In the genomic region with DNA sequence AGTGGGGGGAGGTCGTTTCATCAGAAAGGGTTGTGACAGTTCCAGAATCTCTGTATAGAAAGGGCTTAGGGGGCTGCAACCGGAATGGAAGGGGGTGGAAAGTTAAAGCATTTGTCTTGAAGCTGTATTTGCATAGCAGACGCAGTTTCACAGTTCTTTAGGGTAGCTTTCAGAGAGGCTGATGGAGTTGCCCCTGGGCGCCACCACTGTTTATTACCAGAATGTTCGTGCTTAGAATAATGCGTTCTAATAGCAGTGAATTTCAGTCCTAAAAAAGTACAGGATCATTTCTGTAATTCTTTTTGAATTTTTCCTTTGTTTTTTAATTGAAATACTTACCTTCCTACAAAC, we compare ENCODE assay signal across 10 cellular contexts. TPM values are rescaled to one million over a fixed set of nuclear protein-coding genes. Genes with fewer than 3 reads are reported as not detected.
DNase-seq lines count a peak whose midpoint lies in the region; ATAC-seq, FAIRE-seq and TF ChIP-seq lines count a peak whose summit lies in the region.
"Had no signal": no experiment of that assay in that cellular context is flagged by ENCODE, and none has a peak within 500 bp of the region (broad histone marks: within the 10 kb centered on the region; RNA-seq: fewer than 3 reads in every experiment).

No MANE protein-coding gene starts in this region.

- H3K4me3 ChIP-seq in A549, result peak overlapping the region; percentile 81
- peak overlapping the region; percentile 64 for H3K4me3 ChIP-seq in GM12865 (ENCODE audit: low read depth, low read length)
- peak overlapping the region; percentile 85 for H3K4me3 ChIP-seq in SJCRH30
- peak overlapping the region; percentile 88 for H3K4me3 ChIP-seq in fibroblast of the aortic adventitia (ENCODE audit: low read depth, low read length)

- no peaks in the 10 kb centered on the region for H3K27me3 ChIP-seq in SJCRH30

- TF ChIP-seq POLR2A in A549 (IDR thresholded peaks at IDR 0.05; ENCODE audit: low read length), result no peak

- TF ChIP-seq RAD21 in A549 (conservative IDR thresholded peaks at IDR 0.05 in 1 of 2, IDR thresholded peaks at IDR 0.05 in 1 of 2), result no peak

- intact Hi-C loops in left colon (cut with DNase I, micrococcal nuclease), result loop anchor here in 1 of 2 donors (10.0 kb wide), 1 partner anchor 325 kb away; no protein-coding TSS in a partner anchor

- DNase-seq in A549 (ENCODE audit: low read depth in 1 of 2, low spot score in 1 of 2) (no peak), GM12865 (ENCODE audit: low read depth) (peak; percentile 34), SJCRH30 (no peak), fibroblast of the aortic adventitia (ENCODE audit: low read depth) (no peak), NCI-H446 (lab: John Stamatoyannopoulos, UW) (no peak), KG1 (lab: John Stamatoyannopoulos, UW) (no peak), left colon (no peak), medulla oblongata (ENCODE audit: extremely low spot score) (no peak)

- peak overlapping the region; percentile 93 for H3K4me2 ChIP-seq in A549

- peak overlapping the region in 1 of 2 experiments; percentile 99; a peak in 3 of 6 replicates for H3K27ac ChIP-seq in A549
- no peak overlapping the region for H3K27ac ChIP-seq in SJCRH30
- H3K27ac ChIP-seq: neutrophil had no signal

- H3K36me3 ChIP-seq in SJCRH30, result peaks cover 39% of the 10 kb centered on the region

- no peaks in the 10 kb centered on the region for H3K9me3 ChIP-seq in A549
- no peaks in the 10 kb centered on the region for H3K9me3 ChIP-seq in SJCRH30 (replicated peaks)
- H3K9me3 ChIP-seq: neutrophil had no signal

- WGBS in A549 (ENCODE audit: missing lambda C conversion rate), result 47% methylated on average over 6 of the region's 6 CpGs

- CTCF ChIA-PET in A549 (lab: Yijun Ruan, JAX), result interaction anchor here (0.8 to 2.0 kb wide), 3 partner anchors 11 to 238 kb away, joined by 3 to 5 read pairs (median 4); no protein-coding TSS in a partner anchor

- no peak for FAIRE-seq in A549 (lab: Jason Lieb, UNC)

- no peak for ATAC-seq in A549
- ATAC-seq in left colon, result no peak
- ATAC-seq: esophagus mucosa had no signal

- POLR2A ChIA-PET in A549 (lab: Yijun Ruan, JAX), result no interaction called here

- H3K4me1 ChIP-seq in A549 (peaks cover 16% of the 10 kb centered on the region), SJCRH30 (no peaks in the 10 kb centered on the region)

- TF ChIP-seq CTCF in A549 (IDR thresholded peaks at IDR 0.05) (no peak), GM12865 (IDR thresholded peaks at IDR 0.05; ENCODE audit: insufficient read depth, low read depth, low read length, missing control alignments) (no peak), fibroblast of the aortic adventitia (IDR thresholded peaks at IDR 0.05; ENCODE audit: insufficient read depth, low read length) (no peak)

- no peak for TF ChIP-seq EP300 in A549 (IDR thresholded peaks at IDR 0.05)

TF ChIP-seq in A549, 52 proteins besides CTCF, POLR2A, EP300 and RAD21:
- TF ChIP-seq, protein P1, sequence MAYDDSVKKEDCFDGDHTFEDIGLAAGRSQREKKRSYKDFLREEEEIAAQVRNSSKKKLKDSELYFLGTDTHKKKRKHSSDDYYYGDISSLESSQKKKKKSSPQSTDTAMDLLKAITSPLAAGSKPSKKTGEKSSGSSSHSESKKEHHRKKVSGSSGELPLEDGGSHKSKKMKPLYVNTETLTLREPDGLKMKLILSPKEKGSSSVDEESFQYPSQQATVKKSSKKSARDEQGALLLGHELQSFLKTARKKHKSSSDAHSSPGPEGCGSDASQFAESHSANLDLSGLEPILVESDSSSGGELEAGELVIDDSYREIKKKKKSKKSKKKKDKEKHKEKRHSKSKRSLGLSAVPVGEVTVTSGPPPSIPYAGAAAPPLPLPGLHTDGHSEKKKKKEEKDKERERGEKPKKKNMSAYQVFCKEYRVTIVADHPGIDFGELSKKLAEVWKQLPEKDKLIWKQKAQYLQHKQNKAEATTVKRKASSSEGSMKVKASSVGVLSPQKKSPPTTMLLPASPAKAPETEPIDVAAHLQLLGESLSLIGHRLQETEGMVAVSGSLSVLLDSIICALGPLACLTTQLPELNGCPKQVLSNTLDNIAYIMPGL (CRISPR knock-in tag; IDR thresholded peaks at IDR 0.05; ENCODE audit: borderline replicate concordance), result no peak
- TF ChIP-seq HOXB5 (CRISPR knock-in tag; IDR thresholded peaks at IDR 0.05) (no peak), EHMT2 (IDR thresholded peaks at IDR 0.05; ENCODE audit: low read depth) (no peak)
- TF ChIP-seq, protein P2, sequence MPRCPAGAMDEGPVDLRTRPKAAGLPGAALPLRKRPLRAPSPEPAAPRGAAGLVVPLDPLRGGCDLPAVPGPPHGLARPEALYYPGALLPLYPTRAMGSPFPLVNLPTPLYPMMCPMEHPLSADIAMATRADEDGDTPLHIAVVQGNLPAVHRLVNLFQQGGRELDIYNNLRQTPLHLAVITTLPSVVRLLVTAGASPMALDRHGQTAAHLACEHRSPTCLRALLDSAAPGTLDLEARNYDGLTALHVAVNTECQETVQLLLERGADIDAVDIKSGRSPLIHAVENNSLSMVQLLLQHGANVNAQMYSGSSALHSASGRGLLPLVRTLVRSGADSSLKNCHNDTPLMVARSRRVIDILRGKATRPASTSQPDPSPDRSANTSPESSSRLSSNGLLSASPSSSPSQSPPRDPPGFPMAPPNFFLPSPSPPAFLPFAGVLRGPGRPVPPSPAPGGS (IDR thresholded peaks at IDR 0.05), result no peak

RNA-seq across cellular contexts. Expression of gene EXO1, which starts 1.3 kb away (rescaled TPM):
- polyA plus RNA-seq in A549 (2011; rRNA removed) (22.1 and 33.1 TPM in 2 replicates), A549 (2017; fragmentation: RNase III; extraction: RNeasy Plus Mini Kit Qiagen cat#74134 plus additional on column Dnase treatment) (19.7 to 25.9 TPM (median 23.0 TPM) in 3 replicates)
- 12.0 and 12.1 TPM in 2 replicates for polyA plus RNA-seq in A549 (2012; cell fraction: cytosol; rRNA removed)
- 9.9 and 13.2 TPM in 2 replicates for polyA plus RNA-seq in A549 (2012; cell fraction: nucleus; rRNA removed)
- 20.1 and 21.5 TPM in 2 replicates for polyA minus RNA-seq in A549 (2011; rRNA and poly(A)+ RNA removed)
- total RNA-seq in SJCRH30 (2014; rRNA removed; shearing (Covaris generic)), result 51.3 and 57.4 TPM in 2 replicates
- total RNA-seq in fibroblast of the aortic adventitia (ENCODE audit: low replicate concordance) (1.2 and 37.2 TPM in 2 replicates), left colon (1 to 10 TPM; 1.4 to 4.7 TPM)
